ENCODE assay signal across 16 cellular contexts in the genomic region with DNA sequence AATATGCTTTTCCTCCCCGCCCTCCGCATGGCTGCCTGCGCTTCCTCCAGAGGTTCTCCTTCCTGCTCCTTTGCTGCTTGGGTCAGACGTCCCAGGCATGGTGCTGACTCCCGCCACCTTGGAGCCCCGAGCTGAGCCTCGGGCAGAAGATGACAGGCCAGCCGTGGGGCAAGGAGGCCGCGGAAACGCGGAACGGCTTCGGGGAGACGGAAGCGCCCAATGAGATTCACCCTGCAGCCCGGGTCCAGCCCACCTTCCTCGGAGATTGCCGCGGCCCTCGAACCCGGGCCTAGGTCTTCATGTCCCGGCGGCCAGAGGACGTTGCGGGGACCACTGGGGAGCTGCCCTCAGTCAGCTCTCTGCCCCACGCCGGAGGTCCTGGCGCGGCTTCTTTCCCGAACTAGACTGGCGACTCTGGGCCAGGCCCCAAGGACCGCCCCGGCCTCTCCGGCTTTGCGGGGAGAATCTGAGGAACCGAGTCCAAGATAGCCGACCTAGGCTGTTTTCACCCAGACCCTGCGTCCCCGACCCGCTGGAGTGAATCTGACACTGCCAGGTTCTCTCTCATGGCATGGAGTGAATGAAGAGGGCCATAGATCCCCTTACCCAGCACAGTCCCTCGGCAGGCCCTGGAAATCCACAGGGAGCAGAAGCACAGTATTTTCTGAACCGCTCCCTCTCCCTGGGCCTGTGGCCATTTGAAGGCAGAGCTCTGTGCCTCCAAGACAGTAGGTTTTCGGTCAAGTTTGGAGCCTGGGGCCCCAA. TPM values are rescaled to one million over a fixed set of nuclear protein-coding genes. Genes with fewer than 3 reads are reported as not detected.
A peak's percentile ranks its signal among the peaks of the same experiment; 100 is the strongest.
DNase-seq lines count a peak whose midpoint lies in the region; ATAC-seq and TF ChIP-seq lines count a peak whose summit lies in the region.
"Had no signal": no experiment of that assay in that cellular context is flagged by ENCODE, and none has a peak within 500 bp of the region (broad histone marks: within the 10 kb centered on the region; RNA-seq: fewer than 3 reads in every experiment).

No MANE protein-coding gene starts in this region.

- peaks cover 62% of the 10 kb centered on the region for H3K4me1 Mint-ChIP-seq in activated naive CD4-positive, alpha-beta T cell treated with anti-CD3 and anti-CD28 coated beads for 36 hours (ENCODE audit: low read depth)
- H3K4me1 Mint-ChIP-seq in activated CD8-positive, alpha-beta T cell treated with anti-CD3 and anti-CD28 coated beads for 36 hours (ENCODE audit: low read depth) = peaks cover 56% of the 10 kb centered on the region

- no peak overlapping the region for H3K9ac ChIP-seq in subcutaneous abdominal adipose tissue (ENCODE audit: low read length in 5 of 5)

- CTCF ChIA-PET in activated naive CD4-positive, alpha-beta T cell treated with anti-CD3 and anti-CD28 coated beads for 36 hours (lab: Charles Lee) = interaction anchor here (1.2 kb wide), 1 partner anchor 19 kb away, joined by 3 read pairs; no protein-coding TSS in a partner anchor
- CTCF ChIA-PET in activated CD8-positive, alpha-beta T cell treated with anti-CD3 and anti-CD28 coated beads for 36 hours (lab: Charles Lee) = interaction anchor here (0.9 to 3.5 kb wide), 4 partner anchors 12 to 438 kb away, joined by 3 to 12 read pairs (median 4); no protein-coding TSS in a partner anchor

- H3K36me3 ChIP-seq in subcutaneous abdominal adipose tissue (ENCODE audit: control insufficient read depth in 5 of 5, insufficient read depth in 5 of 5, low read length in 5 of 5) = no peaks in the 10 kb centered on the region
- no peaks in the 10 kb centered on the region for H3K36me3 ChIP-seq in spleen
- H3K36me3 ChIP-seq in WERI-Rb-1 = no peaks in the 10 kb centered on the region
- H3K36me3 ChIP-seq: left lung had no signal

- no peaks in the 10 kb centered on the region for H3K9me3 ChIP-seq in iPS-18c (ENCODE audit: control insufficient read depth, insufficient read depth, low read length)
- no peaks in the 10 kb centered on the region for H3K9me3 ChIP-seq in subcutaneous abdominal adipose tissue (ENCODE audit: control insufficient read depth in 5 of 5, low read length in 5 of 5)
- H3K9me3 ChIP-seq in spleen = peaks cover 0 to 35% (median 0%) of the 10 kb centered on the region in 8 donors
- H3K9me3 ChIP-seq in WERI-Rb-1 (ENCODE audit: severe bottlenecking) = no peaks in the 10 kb centered on the region
- H3K9me3 ChIP-seq: left lung had no signal

- peak overlapping the region; percentile 23 for H3K4me3 Mint-ChIP-seq in activated naive CD4-positive, alpha-beta T cell treated with anti-CD3 and anti-CD28 coated beads for 36 hours
- H3K4me3 Mint-ChIP-seq in activated CD8-positive, alpha-beta T cell treated with anti-CD3 and anti-CD28 coated beads for 36 hours = peak overlapping the region; percentile 48

- TF ChIP-seq POLR2A in spleen (IDR thresholded peaks at IDR 0.05) = no peak

- H3K27ac ChIP-seq in subcutaneous abdominal adipose tissue (ENCODE audit: low read depth, low read length) = no peak overlapping the region
- H3K27ac ChIP-seq in spleen = no peak overlapping the region
- no peak overlapping the region for H3K27ac ChIP-seq in WERI-Rb-1
- H3K27ac ChIP-seq: left lung had no signal

- H3K4me3 ChIP-seq in iPS-18c (ENCODE audit: insufficient read depth, low read depth, low read length) (peak overlapping the region; percentile 40; the same call in 1 of the 2 replicates), subcutaneous abdominal adipose tissue (ENCODE audit: low read depth in 1 of 5, low read length in 5 of 5) (peak overlapping the region in 4 of 5 donors; percentile 6 to 66 (median 33)), spleen (peak overlapping the region in 1 of 8 donors; percentile 65), WERI-Rb-1 (ENCODE audit: low read depth, low read length) (no peak overlapping the region)
- H3K4me3 ChIP-seq: left lung had no signal

- ATAC-seq in activated CD8-positive, alpha-beta T cell treated with anti-CD3 and anti-CD28 coated beads for 36 hours = no peak
- ATAC-seq: left lung had no signal

- POLR2A ChIA-PET in activated CD8-positive, alpha-beta T cell treated with anti-CD3 and anti-CD28 coated beads for 36 hours (lab: Charles Lee) = no interaction called here

- H3K27me3 ChIP-seq in subcutaneous abdominal adipose tissue (ENCODE audit: control insufficient read depth in 5 of 5, insufficient read depth in 4 of 5, low read length in 5 of 5) (peaks cover 78 to 96% (median 89%) of the 10 kb centered on the region in 5 donors), spleen (replicated peaks in 1 of 7) (peaks cover 18 to 100% (median 100%) of the 10 kb centered on the region in 7 donors), WERI-Rb-1 (ENCODE audit: insufficient read depth, low read depth, severe bottlenecking) (peaks cover 4% of the 10 kb centered on the region)

- no peak for DNase-seq in activated naive CD4-positive, alpha-beta T cell treated with anti-CD3 and anti-CD28 coated beads for 36 hours
- no peak for DNase-seq in activated naive CD4-positive, alpha-beta T cell (lab: John Stamatoyannopoulos, UW)
- peak; percentile 5 for DNase-seq in activated CD8-positive, alpha-beta T cell treated with anti-CD3 and anti-CD28 coated beads for 36 hours
- no peak for DNase-seq in spleen
- no peak for DNase-seq in WERI-Rb-1
- no peak for DNase-seq in DMS79 treated with DMSO at 0.1 percent for 48 hours (lab: John Stamatoyannopoulos, UW)
- DNase-seq: ACHN; activated CD4-positive, alpha-beta T cell treated with anti-CD3 and anti-CD28 coated beads, Interleukin-2, amount 10 ng/mL, durations not matched to agents 24 days and 14 days; caudate nucleus; NCI-H748 treated with DMSO at 0.1 percent for 48 hours had no signal

- peaks cover 87% of the 10 kb centered on the region for H3K27me3 Mint-ChIP-seq in activated naive CD4-positive, alpha-beta T cell treated with anti-CD3 and anti-CD28 coated beads for 36 hours (ENCODE audit: low read depth)
- H3K27me3 Mint-ChIP-seq in activated CD8-positive, alpha-beta T cell treated with anti-CD3 and anti-CD28 coated beads for 36 hours = peaks cover 89% of the 10 kb centered on the region

- intact Hi-C loops in activated naive CD4-positive, alpha-beta T cell treated with anti-CD3 and anti-CD28 coated beads for 36 hours (cut with micrococcal nuclease) = loop anchor here (1.0 to 5.0 kb wide), 4 partner anchors 9 to 125 kb away; no protein-coding TSS in a partner anchor
- intact Hi-C loops in activated CD8-positive, alpha-beta T cell treated with anti-CD3 and anti-CD28 coated beads for 36 hours (cut with micrococcal nuclease) = loop anchor here (5.0 to 10.0 kb wide), 3 partner anchors 110 to 438 kb away; no protein-coding TSS in a partner anchor
- intact Hi-C loops in spleen (cut with DNase I; ENCODE audit: low total_unique reads) = loop anchor here (10.0 kb wide), 1 partner anchor 118 kb away; no protein-coding TSS in a partner anchor

- no peaks in the 10 kb centered on the region for H3K9me3 Mint-ChIP-seq in activated naive CD4-positive, alpha-beta T cell treated with anti-CD3 and anti-CD28 coated beads for 36 hours
- peaks cover 2% of the 10 kb centered on the region for H3K9me3 Mint-ChIP-seq in activated CD8-positive, alpha-beta T cell treated with anti-CD3 and anti-CD28 coated beads for 36 hours

- H3K27ac Mint-ChIP-seq in activated naive CD4-positive, alpha-beta T cell treated with anti-CD3 and anti-CD28 coated beads for 36 hours = no peak overlapping the region
- H3K27ac Mint-ChIP-seq in activated CD8-positive, alpha-beta T cell treated with anti-CD3 and anti-CD28 coated beads for 36 hours = no peak overlapping the region

- 8 to 13% (median 10%) methylated on average over 24 to 44 of the region's 44 CpGs for WGBS in spleen, 5 donors

- TF ChIP-seq CTCF in activated CD8-positive, alpha-beta T cell treated with anti-CD3 and anti-CD28 coated beads for 36 hours (IDR thresholded peaks at IDR 0.05) = no peak
- no peak for TF ChIP-seq CTCF in spleen (IDR thresholded peaks at IDR 0.05 in 8 of 11, conservative IDR thresholded peaks at IDR 0.05 in 3 of 11)
- TF ChIP-seq CTCF in WERI-Rb-1 (IDR thresholded peaks at IDR 0.05; ENCODE audit: low read depth, low read length) = no peak

- H3K4me1 ChIP-seq in subcutaneous abdominal adipose tissue (ENCODE audit: control insufficient read depth in 5 of 5, insufficient read depth in 5 of 5, low read length in 5 of 5) (peaks cover 6 to 62% (median 58%) of the 10 kb centered on the region in 5 donors), spleen (peaks cover 18 to 80% (median 66%) of the 10 kb centered on the region in 6 donors)

- H3K36me3 Mint-ChIP-seq in activated naive CD4-positive, alpha-beta T cell treated with anti-CD3 and anti-CD28 coated beads for 36 hours (ENCODE audit: low read depth) = peaks cover 3% of the 10 kb centered on the region
- H3K36me3 Mint-ChIP-seq in activated CD8-positive, alpha-beta T cell treated with anti-CD3 and anti-CD28 coated beads for 36 hours (ENCODE audit: low read depth) = peaks cover 13% of the 10 kb centered on the region

RNA-seq across cellular contexts. Expression of gene BARHL2, which starts 9.8 kb away (rescaled TPM):
- not detected for total RNA-seq in activated naive CD4-positive, alpha-beta T cell treated with anti-CD3 and anti-CD28 coated beads for 36 hours
- not detected for total RNA-seq in activated CD8-positive, alpha-beta T cell treated with anti-CD3 and anti-CD28 coated beads for 36 hours
- total RNA-seq in spleen = not detected
- polyA plus RNA-seq in spleen = not detected
- total RNA-seq: activated CD4-positive, alpha-beta T cell treated with anti-CD3 and anti-CD28 coated beads, Interleukin-2, amount 10 ng/mL, durations not matched to agents 24 days and 14 days; left lung; M059J; RPMI7951; T-helper 1 cell treated with Interleukin-12 subunit alpha and Interleukin-12 subunit beta and Interleukin-4 antibody, amounts not matched to agents 30 ng/mL and 1 ng/mL, for 36 hours had no signal
